Comparison of ENCODE assay signal across 19 cellular contexts in the genomic region with DNA sequence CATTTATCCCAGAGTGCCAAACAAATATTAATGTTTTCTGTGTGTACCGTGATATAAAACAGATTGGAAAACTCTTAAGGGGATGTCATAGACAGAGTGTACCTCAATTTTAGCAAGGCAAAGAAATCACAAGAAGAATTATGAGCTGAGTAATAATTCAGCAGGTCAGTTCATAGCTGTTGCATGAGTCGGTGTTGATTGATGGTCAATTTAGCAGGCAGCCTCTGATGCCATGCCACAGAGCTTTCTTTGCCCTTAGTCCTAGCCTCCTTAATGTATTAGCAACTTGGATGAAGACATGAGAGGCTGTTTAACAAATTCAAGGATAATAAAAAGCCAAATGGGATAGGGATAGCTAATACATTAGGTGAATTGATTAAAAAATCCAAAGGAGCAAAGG. TPM values are rescaled to one million over a fixed set of nuclear protein-coding genes. Genes with fewer than 3 reads are reported as not detected.
A peak's percentile ranks its signal among the peaks of the same experiment; 100 is the strongest.
DNase-seq lines count a peak whose midpoint lies in the region; ATAC-seq and TF ChIP-seq lines count a peak whose summit lies in the region.
"Had no signal": no experiment of that assay in that cellular context is flagged by ENCODE, and none has a peak within 500 bp of the region (broad histone marks: within the 10 kb centered on the region; RNA-seq: fewer than 3 reads in every experiment).

No MANE protein-coding gene starts in this region.

- no peak overlapping the region for H3K4me3 ChIP-seq in RWPE2 (ENCODE audit: severe bottlenecking)
- H3K4me3 ChIP-seq: BLaER1 treated with 17β-estradiol and CSF1 and Interleukin-3, amounts not matched to agents 10 nM and 100 nM; esophagus muscularis mucosa; heart left ventricle had no signal

- no peak overlapping the region for H3K27ac ChIP-seq in RWPE2 (ENCODE audit: poor library complexity, severe bottlenecking)
- no peak overlapping the region for H3K27ac ChIP-seq in foreskin keratinocyte
- H3K27ac ChIP-seq: BLaER1 treated with 17β-estradiol and CSF1 and Interleukin-3, amounts not matched to agents 10 nM and 100 nM; esophagus muscularis mucosa had no signal

- no peaks in the 10 kb centered on the region for H3K9me3 ChIP-seq in RWPE2 (ENCODE audit: severe bottlenecking)
- H3K9me3 ChIP-seq: esophagus muscularis mucosa, heart left ventricle had no signal

- H3K27me3 ChIP-seq in RWPE2 (ENCODE audit: insufficient read depth, poor library complexity, severe bottlenecking) (no peaks in the 10 kb centered on the region), foreskin keratinocyte (no peaks in the 10 kb centered on the region)
- H3K27me3 ChIP-seq: BLaER1 treated with 17β-estradiol and CSF1 and Interleukin-3, amounts not matched to agents 10 nM and 100 nM; esophagus muscularis mucosa; heart left ventricle had no signal

- ATAC-seq in RWPE2 (ENCODE audit: low read depth) (peak; percentile 61), foreskin keratinocyte (peak; percentile 54), GM18505 (IDR thresholded peaks at IDR 0.05; ENCODE audit: unreplicated experiment) (no peak), GM21528 (IDR thresholded peaks at IDR 0.05; ENCODE audit: low FRiP score, unreplicated experiment) (no peak)
- ATAC-seq: heart left ventricle had no signal

- TF ChIP-seq POLR2A in GM18505 (IDR thresholded peaks at IDR 0.05; ENCODE audit: borderline replicate concordance, extremely low read depth, insufficient read depth, insufficient read length), result no peak

- H3K36me3 ChIP-seq in RWPE2 (ENCODE audit: low read depth), result peaks cover 38% of the 10 kb centered on the region

- DNase-seq in HPDE6-E6E7 (ENCODE audit: extremely low spot score), result peak; percentile 19
- no peak for DNase-seq in RWPE2 (ENCODE audit: low spot score)
- peak in 1 of 2 donors; percentile 12 for DNase-seq in foreskin keratinocyte
- no peak for DNase-seq in activated CD8-positive, alpha-beta memory T cell treated with anti-CD3 and anti-CD28 coated beads, Interleukin-2, amount 50 U/mL, for 4 hours
- DNase-seq in GM20000 (ENCODE audit: low spot score), result no peak
- DNase-seq: activated CD4-positive, alpha-beta T cell treated with anti-CD3 and anti-CD28 coated beads for 1 hour; activated CD8-positive, alpha-beta memory T cell treated with anti-CD3 and anti-CD28 coated beads, Interleukin-2, amount 10 ng/mL, durations not matched to agents 7 days and 5 days; activated effector memory CD4-positive, alpha-beta T cell treated with Interleukin-2 at 50 U/mL for 16 hours; heart left ventricle; NCI-H1048; NCI-H2081 treated with DMSO at 0.1 percent for 48 hours; NCI-H524; stimulated activated CD8-positive, alpha-beta memory T cell treated with anti-CD3 and anti-CD28 coated beads, Interleukin-4, amount 100 ng/mL, for 48 hours; substantia nigra; T-helper 9 cell had no signal

- TF ChIP-seq CTCF in RWPE2 (IDR thresholded peaks at IDR 0.05; ENCODE audit: poor library complexity, severe bottlenecking) (no peak), foreskin keratinocyte (conservative IDR thresholded peaks at IDR 0.05) (no peak), GM20000 (IDR thresholded peaks at IDR 0.05; ENCODE audit: extremely low read depth, missing control alignments) (no peak)

- H3K4me1 ChIP-seq in RWPE2 (ENCODE audit: insufficient read depth, poor library complexity, severe bottlenecking) (no peaks in the 10 kb centered on the region), foreskin keratinocyte (peaks cover 5% of the 10 kb centered on the region)

RNA-seq across cellular contexts. Expression of gene SLC35A5, which starts 6.8 kb away (rescaled TPM):
- 21.2 and 23.5 TPM in 2 replicates for total RNA-seq in foreskin keratinocyte
- polyA plus RNA-seq in foreskin keratinocyte, result 7.8 and 10.9 TPM in 2 replicates

RNA-seq across cellular contexts. Expression of gene ATG3, which starts 6.9 kb away (rescaled TPM):
- total RNA-seq in foreskin keratinocyte, result 55.4 and 60.6 TPM in 2 replicates
- 47.4 and 58.0 TPM in 2 replicates for polyA plus RNA-seq in foreskin keratinocyte

Comparison
In these comparisons a context has a peak if more than half of its experiments do, and no peak if none do; other contexts are left out.
1. ATAC-seq: peak in RWPE2 (single experiment) and foreskin keratinocyte (single experiment); none in GM18505 (single experiment) and GM21528 (single experiment).